In genomic region chr2:2075866-2076265, GRCh38 we compare ENCODE assay signal across 35 cellular contexts.
"Had no signal": no experiment of that assay in that cellular context is flagged by ENCODE, and none has a peak within 500 bp of the region (broad histone marks: within the 10 kb centered on the region; RNA-seq: fewer than 3 reads in every experiment).

No MANE protein-coding gene starts in this region.

- H3K4me3 ChIP-seq: coronary artery, dorsolateral prefrontal cortex had no signal

- H3K27ac ChIP-seq: coronary artery, dorsolateral prefrontal cortex had no signal

- FAIRE-seq: astrocyte, bronchial epithelial cell, endometrium, endothelial cell of umbilical vein, frontal cortex had no signal

- ATAC-seq: activated CD4-positive, CD25-positive, alpha-beta regulatory T cell treated with anti-CD3 and anti-CD28 coated beads, Interleukin-2, amount 50 U/mL, for 24 hours; activated CD8-positive, alpha-beta T cell treated with anti-CD3 and anti-CD28 coated beads for 36 hours; activated T-cell treated with anti-CD3 and anti-CD28 coated beads, Interleukin-2, amount 50 U/mL, for 4 hours; activated T-helper 17 cell treated with anti-CD3 and anti-CD28 coated beads, Interleukin-2, amount 50 U/mL, for 72 hours; effector memory CD8-positive, alpha-beta T cell; esophagus mucosa; T-helper 17 cell had no signal

- H3K4me1 Mint-ChIP-seq: activated B cell treated with CpG ODN at 0.5 μM for 24 hours; activated T-helper 17 cell treated with anti-CD3 and anti-CD28 coated beads, Interleukin-2, amount 50 U/mL, for 72 hours; central memory CD8-positive, alpha-beta T cell; T-helper 17 cell had no signal

- H3K4me3 Mint-ChIP-seq: activated B cell treated with CpG ODN at 0.5 μM for 24 hours; activated CD8-positive, alpha-beta T cell treated with anti-CD3 and anti-CD28 coated beads for 36 hours; activated naive CD8-positive, alpha-beta T cell; activated T-cell treated with anti-CD3 and anti-CD28 coated beads, Interleukin-2, amount 50 U/mL, for 4 hours; activated T-helper 17 cell treated with anti-CD3 and anti-CD28 coated beads, Interleukin-2, amount 50 U/mL, for 72 hours; brain; central memory CD8-positive, alpha-beta T cell; dendritic cell treated with granulocyte-macrophage colony-stimulating factor and Interleukin-4, amounts not matched to agents 40 ng/mL and 50 ng/mL, for 4 days; effector memory CD8-positive, alpha-beta T cell; T-helper 17 cell; T-helper 2 cell treated with Interferon-gamma antibody and Interleukin-4, amounts not matched to agents 5 μg/mL and 100 μg/mL, for 36 hours had no signal

- H3K36me3 ChIP-seq: WERI-Rb-1 had no signal

- H3K27ac Mint-ChIP-seq: activated B cell treated with CpG ODN at 0.5 μM for 24 hours; activated CD8-positive, alpha-beta T cell treated with anti-CD3 and anti-CD28 coated beads for 36 hours; activated naive CD8-positive, alpha-beta T cell; activated T-helper 17 cell treated with anti-CD3 and anti-CD28 coated beads, Interleukin-2, amount 50 U/mL, for 72 hours; brain; dendritic cell treated with granulocyte-macrophage colony-stimulating factor and Interleukin-4, amounts not matched to agents 40 ng/mL and 50 ng/mL, for 4 days; effector memory CD8-positive, alpha-beta T cell; T-helper 17 cell; T-helper 2 cell treated with Interferon-gamma antibody and Interleukin-4, amounts not matched to agents 5 μg/mL and 100 μg/mL, for 36 hours had no signal

- DNase-seq: activated B cell treated with CpG ODN at 0.5 μM for 24 hours; activated CD4-positive, alpha-beta T cell treated with anti-CD3 and anti-CD28 coated beads for 48 hours; activated CD4-positive, alpha-beta T cell treated with anti-CD3 and anti-CD28 coated beads, Interleukin-2, amount 50 U/mL, for 1 hour; activated CD4-positive, alpha-beta T cell treated with anti-CD3 and anti-CD28 coated beads, Interleukin-2, amount 50 U/mL, for 48 hours; activated CD8-positive, alpha-beta memory T cell treated with anti-CD3 and anti-CD28 coated beads for 24 hours; activated CD8-positive, alpha-beta T cell treated with anti-CD3 and anti-CD28 coated beads for 36 hours; activated effector memory CD4-positive, alpha-beta T cell treated with Interleukin-2 at 50 U/mL for 16 hours; activated gamma-delta T cell treated with Interleukin-2 at 50 U/mL for 16 hours; activated naive CD4-positive, alpha-beta T cell treated with anti-CD3 and anti-CD28 coated beads, Interleukin-2, amount 50 U/mL, for 16 hours; activated naive CD4-positive, alpha-beta T cell treated with Interleukin-2 at 50 U/mL for 16 hours; activated T-cell treated with anti-CD3 and anti-CD28 coated beads, Interleukin-2, amount 50 U/mL, for 4 hours; amniotic stem cell; anterior cingulate cortex; dorsolateral prefrontal cortex; effector memory CD8-positive, alpha-beta T cell; foreskin fibroblast; head of caudate nucleus; T-helper 1 cell; T-helper 17 cell; T1000 had no signal

- H3K27me3 ChIP-seq: dorsolateral prefrontal cortex had no signal

- H3K27me3 Mint-ChIP-seq: activated B cell treated with CpG ODN at 0.5 μM for 24 hours; brain; dendritic cell treated with granulocyte-macrophage colony-stimulating factor and Interleukin-4, amounts not matched to agents 40 ng/mL and 50 ng/mL, for 4 days; T-helper 17 cell had no signal
